Comparison of ENCODE assay signal across 8 cellular contexts in genomic region chr10:76311752-76312699, GRCh38.
DNase-seq lines count a peak whose midpoint lies in the region; ATAC-seq and TF ChIP-seq lines count a peak whose summit lies in the region.

No MANE protein-coding gene starts in this region.

- H2AFZ ChIP-seq in PC-3 (ENCODE audit: low read length), result no peak overlapping the region

- no peaks in the 10 kb centered on the region for H4K20me1 ChIP-seq in PC-3 (ENCODE audit: low read length)

- no peaks in the 10 kb centered on the region for H3K9me2 ChIP-seq in PC-3 (replicated peaks; ENCODE audit: low read length)

- no peaks in the 10 kb centered on the region for H3K36me3 Mint-ChIP-seq in natural killer cell
- no peaks in the 10 kb centered on the region for H3K36me3 Mint-ChIP-seq in natural killer cell treated with Interleukin-12 subunit alpha and Interleukin-12 subunit beta and Interleukin-15 and Interleukin-18, amount 100 ng/mL, for 72 hours

- BruUV-seq in PC-3 (replicated peaks; lab: Mats Ljungman, UMichigan), result no TSS peak

- no peaks in the 10 kb centered on the region for H3K4me1 ChIP-seq in PC-3 (ENCODE audit: insufficient read depth, low read length)
- peaks cover 6 to 11% of the 10 kb centered on the region in 2 donors for H3K4me1 ChIP-seq in aorta (ENCODE audit: control insufficient read depth in 1 of 2, insufficient read depth in 2 of 2, low read length in 2 of 2)

- POLR2A ChIA-PET in PC-3 (lab: Charles Lee; ENCODE audit: unreplicated experiment), result no interaction called here

- H3K4me2 ChIP-seq in PC-3 (ENCODE audit: low read length), result no peak overlapping the region

- no peaks in the 10 kb centered on the region for H3K79me2 ChIP-seq in PC-3 (ENCODE audit: low read length)

- H3K9ac ChIP-seq in PC-3 (ENCODE audit: low read length), result no peak overlapping the region

- TF ChIP-seq CTCF in natural killer cell (IDR thresholded peaks at IDR 0.05) (no peak), PC-3 (conservative IDR thresholded peaks at IDR 0.05; ENCODE audit: low read depth, low read length) (peak; percentile 100)

- ATAC-seq in natural killer cell (peak in 2 of 3 donors; percentile 48 to 50), HG02973 (IDR thresholded peaks at IDR 0.05; ENCODE audit: unreplicated experiment) (peak; percentile 73), PC-3 (peak; percentile 100), Right ventricle myocardium superior (ENCODE audit: poor library complexity) (peak; percentile 79), aorta (ENCODE audit: low FRiP score) (peak; percentile 46)
- no peak for ATAC-seq in natural killer cell treated with Interleukin-12 subunit alpha and Interleukin-12 subunit beta and Interleukin-15 and Interleukin-18, amount 100 ng/mL, for 72 hours

- 2 to 4% methylated on average over 5 of the region's 5 CpGs for WGBS in aorta, 2 donors

- no peaks in the 10 kb centered on the region for H3K27me3 ChIP-seq in PC-3 (ENCODE audit: low read length)
- no peaks in the 10 kb centered on the region for H3K27me3 ChIP-seq in aorta (ENCODE audit: control insufficient read depth in 1 of 2, insufficient read depth in 2 of 2, low read length in 1 of 2)

- H3K36me3 ChIP-seq in PC-3 (ENCODE audit: low read depth, low read length) (no peaks in the 10 kb centered on the region), aorta (ENCODE audit: control insufficient read depth in 1 of 2, insufficient read depth in 2 of 2, low read length in 1 of 2) (no peaks in the 10 kb centered on the region)

- no peaks in the 10 kb centered on the region for H3K27me3 Mint-ChIP-seq in natural killer cell (ENCODE audit: low read depth in 2 of 2)
- peaks cover 0 to 3% of the 10 kb centered on the region in 2 donors for H3K27me3 Mint-ChIP-seq in natural killer cell treated with Interleukin-12 subunit alpha and Interleukin-12 subunit beta and Interleukin-15 and Interleukin-18, amount 100 ng/mL, for 72 hours

- no peak overlapping the region for H3K4me3 Mint-ChIP-seq in natural killer cell
- no peak overlapping the region for H3K4me3 Mint-ChIP-seq in natural killer cell treated with Interleukin-12 subunit alpha and Interleukin-12 subunit beta and Interleukin-15 and Interleukin-18, amount 100 ng/mL, for 72 hours

- H3K4me3 ChIP-seq in PC-3 (ENCODE audit: low read length) (no peak overlapping the region), aorta (ENCODE audit: low read length in 2 of 2) (no peak overlapping the region)

- CTCF ChIA-PET in PC-3 (lab: Charles Lee), result interaction anchor here (0.6 to 1.0 kb wide), 5 partner anchors 8 to 914 kb away, joined by 3 to 4 read pairs (median 3); no protein-coding TSS in a partner anchor

- DNase-seq in natural killer cell (no peak), PC-3 (peak; percentile 90), Right ventricle myocardium superior (peak; percentile 48), aorta (no peak), NCI-H2029 (lab: John Stamatoyannopoulos, UW) (no peak)
- no peak for DNase-seq in natural killer cell treated with Interleukin-12 subunit alpha and Interleukin-12 subunit beta and Interleukin-15 and Interleukin-18, amount 100 ng/mL, for 72 hours (ENCODE audit: low spot score)
- DNase-seq in activated CD8-positive, alpha-beta memory T cell treated with anti-CD3 and anti-CD28 coated beads, Interleukin-2, amount 50 U/mL, for 4 hours, result no peak

- H3K9me3 Mint-ChIP-seq in natural killer cell, result no peaks in the 10 kb centered on the region
- no peaks in the 10 kb centered on the region for H3K9me3 Mint-ChIP-seq in natural killer cell treated with Interleukin-12 subunit alpha and Interleukin-12 subunit beta and Interleukin-15 and Interleukin-18, amount 100 ng/mL, for 72 hours

- intact Hi-C loops in natural killer cell (cut with micrococcal nuclease), result no loop called here
- intact Hi-C loops in PC-3 (cut with micrococcal nuclease), result no loop called here
- intact Hi-C loops in Right ventricle myocardium superior (cut with DNase I), result loop anchor here (10.0 kb wide), 1 partner anchor 233 kb away; no protein-coding TSS in a partner anchor
- intact Hi-C loops in aorta (cut with DNase I), result loop anchor here in 1 of 2 donors (2.0 to 5.0 kb wide), 2 partner anchors 85 to 235 kb away; no protein-coding TSS in a partner anchor

- H3K4me1 Mint-ChIP-seq in natural killer cell, result no peaks in the 10 kb centered on the region
- no peaks in the 10 kb centered on the region for H3K4me1 Mint-ChIP-seq in natural killer cell treated with Interleukin-12 subunit alpha and Interleukin-12 subunit beta and Interleukin-15 and Interleukin-18, amount 100 ng/mL, for 72 hours (ENCODE audit: low read depth in 2 of 2)

- H3K9me3 ChIP-seq in PC-3 (ENCODE audit: low read length) (no peaks in the 10 kb centered on the region), aorta (ENCODE audit: control insufficient read depth, low read length) (no peaks in the 10 kb centered on the region)

- no peak overlapping the region for H3K27ac Mint-ChIP-seq in natural killer cell
- no peak overlapping the region for H3K27ac Mint-ChIP-seq in natural killer cell treated with Interleukin-12 subunit alpha and Interleukin-12 subunit beta and Interleukin-15 and Interleukin-18, amount 100 ng/mL, for 72 hours

- no peaks in the 10 kb centered on the region for H3F3A ChIP-seq in PC-3 (ENCODE audit: low read length, unreplicated experiment)

- H3K27ac ChIP-seq in PC-3 (ENCODE audit: low read length), result no peak overlapping the region
- H3K27ac ChIP-seq in aorta (ENCODE audit: low read depth in 1 of 2, low read length in 2 of 2), result peak overlapping the region; percentile 74 to 93

Comparison
In these comparisons a context has a peak if more than half of its experiments do, and no peak if none do; other contexts are left out.
1. ATAC-seq: peak in natural killer cell (2 of 3), HG02973 (single experiment), PC-3 (single experiment), Right ventricle myocardium superior (single experiment) and aorta (single experiment); none in natural killer cell treated with Interleukin-12 subunit alpha and Interleukin-12 subunit beta and Interleukin-15 and Interleukin-18, amount 100 ng/mL, for 72 hours (0 of 2).
2. DNase-seq: peak in PC-3 (single experiment) and Right ventricle myocardium superior (single experiment); none in natural killer cell (single experiment), natural killer cell treated with Interleukin-12 subunit alpha and Interleukin-12 subunit beta and Interleukin-15 and Interleukin-18, amount 100 ng/mL, for 72 hours (single experiment), aorta (0 of 2), NCI-H2029 (single experiment) and activated CD8-positive, alpha-beta memory T cell treated with anti-CD3 and anti-CD28 coated beads, Interleukin-2, amount 50 U/mL, for 4 hours (single experiment).